29 cellular contexts compared by ENCODE assay signal in genomic region chr15:64225804-64226203, GRCh38.
"Had no signal": no experiment of that assay in that cellular context is flagged by ENCODE, and none has a peak within 500 bp of the region (broad histone marks: within the 10 kb centered on the region; RNA-seq: fewer than 3 reads in every experiment).

No MANE protein-coding gene starts in this region.

- H3K27ac ChIP-seq: colonic mucosa, coronary artery, dorsolateral prefrontal cortex, epithelial cell of prostate, esophagus muscularis mucosa, esophagus squamous epithelium, foreskin keratinocyte, gastrocnemius medialis, gastroesophageal sphincter, heart left ventricle, heart right ventricle had no signal

- H3K4me1 ChIP-seq: colonic mucosa had no signal

- ATAC-seq: effector memory CD8-positive, alpha-beta T cell; esophagus mucosa; foreskin keratinocyte; gastrocnemius medialis; gastroesophageal sphincter; heart left ventricle; heart right ventricle had no signal

- H3K9me3 ChIP-seq: colonic mucosa, esophagus muscularis mucosa, gastrocnemius medialis, gastroesophageal sphincter had no signal

- H3K4me3 Mint-ChIP-seq: dendritic cell treated with granulocyte-macrophage colony-stimulating factor and Interleukin-4, amounts not matched to agents 40 ng/mL and 50 ng/mL, for 4 days; effector memory CD8-positive, alpha-beta T cell; endodermal cell had no signal

- H3K27me3 ChIP-seq: colonic mucosa, dorsolateral prefrontal cortex, esophagus muscularis mucosa, esophagus squamous epithelium, foreskin keratinocyte, gastrocnemius medialis, gastroesophageal sphincter, heart left ventricle, heart right ventricle had no signal

- H3K9me3 Mint-ChIP-seq: effector memory CD8-positive, alpha-beta T cell had no signal

- H3K36me3 ChIP-seq: colonic mucosa, esophagus muscularis mucosa, esophagus squamous epithelium, gastrocnemius medialis, gastroesophageal sphincter, heart left ventricle, heart right ventricle had no signal

- FAIRE-seq: colon, endometrium, endothelial cell of umbilical vein, frontal cortex had no signal

- H3K4me3 ChIP-seq: colonic mucosa, coronary artery, dorsolateral prefrontal cortex, esophagus muscularis mucosa, esophagus squamous epithelium, gastrocnemius medialis, gastroesophageal sphincter, heart left ventricle, heart right ventricle had no signal

- DNase-seq: colonic mucosa; cortex of kidney; dermis blood vessel endothelial cell; dorsolateral prefrontal cortex; effector CD4-positive, alpha-beta T cell; effector CD8-positive, alpha-beta T cell; effector memory CD4-positive, alpha-beta T cell; effector memory CD8-positive, alpha-beta T cell; endodermal cell; erythroblast; esophagus squamous epithelium; foreskin fibroblast; foreskin keratinocyte; foreskin melanocyte; gastrocnemius medialis; glutamatergic neuron; head of caudate nucleus; heart left ventricle; heart right ventricle had no signal

- H3K27ac Mint-ChIP-seq: dendritic cell treated with granulocyte-macrophage colony-stimulating factor and Interleukin-4, amounts not matched to agents 40 ng/mL and 50 ng/mL, for 4 days; effector memory CD8-positive, alpha-beta T cell; endodermal cell had no signal

- H3K27me3 Mint-ChIP-seq: dendritic cell treated with granulocyte-macrophage colony-stimulating factor and Interleukin-4, amounts not matched to agents 40 ng/mL and 50 ng/mL, for 4 days; effector memory CD8-positive, alpha-beta T cell had no signal
